Comparison of ENCODE assay signal across 12 cellular contexts in genomic region chr3:195440379-195440778, GRCh38. TPM values are rescaled to one million over a fixed set of nuclear protein-coding genes. Genes with fewer than 3 reads are reported as not detected.
DNase-seq lines count a peak whose midpoint lies in the region; ATAC-seq and TF ChIP-seq lines count a peak whose summit lies in the region.
"Had no signal": no experiment of that assay in that cellular context is flagged by ENCODE, and none has a peak within 500 bp of the region (broad histone marks: within the 10 kb centered on the region; RNA-seq: fewer than 3 reads in every experiment).

No MANE protein-coding gene starts in this region.

- ATAC-seq in T-cell (replicated peaks in 1 of 4), result no peak
- ATAC-seq in stimulated activated naive CD8-positive, alpha-beta T cell treated with anti-CD3 and anti-CD28 coated beads, Interleukin-15, amount 100 ng/mL, for 72 hours, result no peak
- ATAC-seq in esophagus mucosa, result no peak
- ATAC-seq: left ventricle myocardium superior had no signal

- no peak overlapping the region for H2BK5ac ChIP-seq in mesendoderm (ENCODE audit: low read length)

- no peaks in the 10 kb centered on the region for H3K9me3 ChIP-seq in breast epithelium

- H3K27ac ChIP-seq in breast epithelium (no peak overlapping the region), mesendoderm (ENCODE audit: low read depth, low read length) (no peak overlapping the region)

- peaks cover 27% of the 10 kb centered on the region for H3K79me2 ChIP-seq in mesendoderm (ENCODE audit: control insufficient read depth, insufficient read depth, low read length)

- no peak overlapping the region for H3K18ac ChIP-seq in mesendoderm (ENCODE audit: low read length)

- no peak overlapping the region for H4K8ac ChIP-seq in mesendoderm (ENCODE audit: low read depth, low read length)

- no peak overlapping the region for H2BK120ac ChIP-seq in mesendoderm (ENCODE audit: low read depth, low read length)

- DNase-seq in MCF 10A (ENCODE audit: unreplicated experiment), result no peak
- DNase-seq in breast epithelium (ENCODE audit: low spot score in 2 of 2), result no peak
- DNase-seq in T-cell, result no peak
- DNase-seq in fibroblast of villous mesenchyme (ENCODE audit: low read depth), result no peak
- no peak for DNase-seq in stimulated activated naive CD8-positive, alpha-beta T cell treated with anti-CD3 and anti-CD28 coated beads, Interleukin-15, amount 100 ng/mL, for 72 hours
- no peak for DNase-seq in posterior vena cava (ENCODE audit: low spot score)
- no peak for DNase-seq in mesendoderm
- DNase-seq: left ventricle myocardium superior; NCI-H774; small intestine; stimulated activated CD8-positive, alpha-beta memory T cell treated with anti-CD3 and anti-CD28 coated beads, Interleukin-4, amount 100 ng/mL, for 48 hours had no signal

- H3K4me1 ChIP-seq in breast epithelium (no peaks in the 10 kb centered on the region), mesendoderm (ENCODE audit: control insufficient read depth, low read depth, low read length) (peaks cover 5% of the 10 kb centered on the region)

- H3K4me1 Mint-ChIP-seq in MCF 10A (ENCODE audit: insufficient read depth, unreplicated experiment), result peaks cover 19% of the 10 kb centered on the region
- peaks cover 51 to 68% (median 60%) of the 10 kb centered on the region in 3 donors for H3K4me1 Mint-ChIP-seq in T-cell
- peaks cover 61% of the 10 kb centered on the region for H3K4me1 Mint-ChIP-seq in stimulated activated naive CD8-positive, alpha-beta T cell treated with anti-CD3 and anti-CD28 coated beads, Interleukin-15, amount 100 ng/mL, for 72 hours

- H3K56ac ChIP-seq in mesendoderm (ENCODE audit: low read length), result no peak overlapping the region

- H3K4me3 ChIP-seq in breast epithelium, result no peak overlapping the region
- H3K4me3 ChIP-seq in fibroblast of villous mesenchyme (ENCODE audit: low read depth, low read length), result peak overlapping the region; percentile 92
- H3K4me3 ChIP-seq in mesendoderm (ENCODE audit: low read length), result no peak overlapping the region

- CTCF ChIA-PET in MCF 10A (lab: Yijun Ruan, JAX), result interaction anchor here (0.5 to 1.5 kb wide), 5 partner anchors 70 to 758 kb away, joined by 3 to 6 read pairs (median 3); partner anchors contain the start of gene XXYLT1
- CTCF ChIA-PET in T-cell (lab: Charles Lee), result interaction anchor here (0.5 to 1.3 kb wide), 4 partner anchors 17 to 195 kb away, joined by 3 to 5 read pairs (median 3); partner anchors contain the start of gene XXYLT1 (in 1 of the 2)

- H3K27me3 ChIP-seq in breast epithelium (no peaks in the 10 kb centered on the region), mesendoderm (ENCODE audit: insufficient read depth, low read length, poor library complexity) (no peaks in the 10 kb centered on the region)

- no peaks in the 10 kb centered on the region for H3K36me3 ChIP-seq in breast epithelium
- H3K36me3 ChIP-seq in mesendoderm (ENCODE audit: control insufficient read depth, insufficient read depth, low read length), result no peaks in the 10 kb centered on the region

- H3K9ac ChIP-seq in mesendoderm (ENCODE audit: low read length), result no peak overlapping the region

- H2BK15ac ChIP-seq in mesendoderm (replicated peaks; ENCODE audit: low read depth), result no peak overlapping the region

- no CpG with 5 or more reads among the region's 1 CpG for WGBS in mesendoderm (ENCODE audit: extremely low coverage, insufficient coverage, low lambda C conversion rate)

- no peaks in the 10 kb centered on the region for H3K9me3 Mint-ChIP-seq in MCF 10A (ENCODE audit: unreplicated experiment)
- H3K9me3 Mint-ChIP-seq in T-cell, result no peaks in the 10 kb centered on the region
- H3K9me3 Mint-ChIP-seq in stimulated activated naive CD8-positive, alpha-beta T cell treated with anti-CD3 and anti-CD28 coated beads, Interleukin-15, amount 100 ng/mL, for 72 hours, result no peaks in the 10 kb centered on the region

- intact Hi-C loops in MCF 10A (cut with micrococcal nuclease) (loop anchor here (5.0 kb wide), 3 partner anchors 73 to 153 kb away; no protein-coding TSS in a partner anchor), breast epithelium (cut with DNase I; ENCODE audit: low total_unique reads) (loop anchor here (2.0 kb wide), 1 partner anchor 24 kb away; no protein-coding TSS in a partner anchor), posterior vena cava (cut with DNase I) (no loop called here)

- H3K27ac Mint-ChIP-seq in MCF 10A (ENCODE audit: low read depth, unreplicated experiment) (peak overlapping the region; percentile 94), T-cell (peak overlapping the region; percentile 12 to 20)
- no peak overlapping the region for H3K27ac Mint-ChIP-seq in stimulated activated naive CD8-positive, alpha-beta T cell treated with anti-CD3 and anti-CD28 coated beads, Interleukin-15, amount 100 ng/mL, for 72 hours

- H3K27me3 Mint-ChIP-seq in MCF 10A (ENCODE audit: insufficient read depth, unreplicated experiment) (no peaks in the 10 kb centered on the region), T-cell (no peaks in the 10 kb centered on the region)
- H3K27me3 Mint-ChIP-seq in stimulated activated naive CD8-positive, alpha-beta T cell treated with anti-CD3 and anti-CD28 coated beads, Interleukin-15, amount 100 ng/mL, for 72 hours, result no peaks in the 10 kb centered on the region

- H3K4ac ChIP-seq in mesendoderm (ENCODE audit: low read depth, low read length), result no peak overlapping the region

- TF ChIP-seq CTCF in MCF 10A (IDR thresholded peaks at IDR 0.05; ENCODE audit: unreplicated experiment), result no peak
- no peak for TF ChIP-seq CTCF in breast epithelium (IDR thresholded peaks at IDR 0.05)
- no peak for TF ChIP-seq CTCF in fibroblast of villous mesenchyme (IDR thresholded peaks at IDR 0.05; ENCODE audit: insufficient read depth, low read depth, low read length)

- no peak overlapping the region for H2AK5ac ChIP-seq in mesendoderm (ENCODE audit: low read length)

- H3K4me2 ChIP-seq in mesendoderm (ENCODE audit: low read length), result no peak overlapping the region

- no TSS peak for BruUV-seq in MCF 10A (replicated peaks; lab: Mats Ljungman, UMichigan)

- H3K4me3 Mint-ChIP-seq in MCF 10A (ENCODE audit: unreplicated experiment), result peak overlapping the region; percentile 96
- peak overlapping the region; percentile 15 to 98 (median 60) for H3K4me3 Mint-ChIP-seq in T-cell
- H3K4me3 Mint-ChIP-seq in stimulated activated naive CD8-positive, alpha-beta T cell treated with anti-CD3 and anti-CD28 coated beads, Interleukin-15, amount 100 ng/mL, for 72 hours, result peak overlapping the region; percentile 24 to 96

- POLR2A ChIA-PET in MCF 10A (lab: Yijun Ruan, JAX), result interaction anchor here (0.7 to 4.9 kb wide), 15 partner anchors 9 to 170 kb away, joined by 3 to 54 read pairs (median 4); partner anchors contain the start of genes PPP1R2 and XXYLT1
- POLR2A ChIA-PET in T-cell (lab: Charles Lee), result interaction anchor here (0.6 to 0.9 kb wide), 3 partner anchors 10 to 169 kb away, joined by 3 to 5 read pairs (median 3); no protein-coding TSS in a partner anchor

- H3K79me1 ChIP-seq in mesendoderm (ENCODE audit: low read length), result peaks cover 11% of the 10 kb centered on the region

- no peak overlapping the region for H4K5ac ChIP-seq in mesendoderm (ENCODE audit: low read length)

- no peak for TF ChIP-seq POLR2A in breast epithelium (IDR thresholded peaks at IDR 0.05)

- H3K36me3 Mint-ChIP-seq in MCF 10A (ENCODE audit: insufficient read depth, unreplicated experiment), result no peaks in the 10 kb centered on the region
- H3K36me3 Mint-ChIP-seq in T-cell, result no peaks in the 10 kb centered on the region

- no peak overlapping the region for H3K23ac ChIP-seq in mesendoderm (ENCODE audit: low read length)

RNA-seq across cellular contexts. Expression of gene ACAP2, which starts 2.4 kb away (rescaled TPM):
- total RNA-seq in MCF 10A (2022) (53.2 and 64.3 TPM in 2 replicates), breast epithelium (10 to 100 TPM; 60.0 to 87.1 (median 63.0) TPM), T-cell (10 to 100 TPM; 63.6 to 90.7 (median 72.5) TPM), fibroblast of villous mesenchyme (72.5 and 91.1 TPM in 2 replicates), posterior vena cava (10 to 100 TPM; 46.8 to 48.4 TPM), esophagus mucosa (43.4 TPM)
- polyA plus RNA-seq in mesendoderm (2013, experiment 1 of 2), result 16.9 TPM
- 16.7 TPM for polyA plus RNA-seq in mesendoderm (2013, experiment 2 of 2)

Comparison
In these comparisons a context has a peak if more than half of its experiments do, and no peak if none do; other contexts are left out.
1. H3K27ac Mint-ChIP-seq: peak in MCF 10A (single experiment) and T-cell (2 of 2); none in stimulated activated naive CD8-positive, alpha-beta T cell treated with anti-CD3 and anti-CD28 coated beads, Interleukin-15, amount 100 ng/mL, for 72 hours (0 of 2).
2. intact Hi-C loops: an anchor here in MCF 10A (5.0 kb wide) and breast epithelium (2.0 kb wide); none called in posterior vena cava.
3. Peak in every context shown above with its lines, with median percentiles within 50 percentile points of each other: H3K4me3 Mint-ChIP-seq.